Comparison of ENCODE assay signal across 10 cellular contexts in genomic region chr1:200869753-200870391, GRCh38. TPM values are rescaled to one million over a fixed set of nuclear protein-coding genes. Genes with fewer than 3 reads are reported as not detected.
DNase-seq lines count a peak whose midpoint lies in the region; ATAC-seq and TF ChIP-seq lines count a peak whose summit lies in the region.
"Had no signal": no experiment of that assay in that cellular context is flagged by ENCODE, and none has a peak within 500 bp of the region (broad histone marks: within the 10 kb centered on the region; RNA-seq: fewer than 3 reads in every experiment).

No MANE protein-coding gene starts in this region.

- no peak overlapping the region for H3K4me3 ChIP-seq in KMS-11 (IDR thresholded peaks at IDR 0.05; ENCODE audit: insufficient read depth, low read depth, low read length)
- H3K4me3 ChIP-seq: cardiac muscle cell had no signal

- no peaks in the 10 kb centered on the region for H4K20me1 ChIP-seq in KMS-11 (ENCODE audit: insufficient read depth)

- H3K27me3 ChIP-seq in KMS-11 (ENCODE audit: insufficient read depth, low read depth), result no peaks in the 10 kb centered on the region
- H3K27me3 ChIP-seq: cardiac muscle cell had no signal

- H3K4me1 Mint-ChIP-seq in activated naive CD8-positive, alpha-beta T cell treated with anti-CD3 and anti-CD28 coated beads, Interleukin-2, amount 50 U/mL, for 24 hours, result peaks cover 47% of the 10 kb centered on the region
- peaks cover 25% of the 10 kb centered on the region for H3K4me1 Mint-ChIP-seq in activated naive CD8-positive, alpha-beta T cell treated with anti-CD3 and anti-CD28 coated beads for 36 hours

- H3K4me1 ChIP-seq in KMS-11 (ENCODE audit: low read depth, poor library complexity, severe bottlenecking), result peaks cover 52% of the 10 kb centered on the region

- no peaks in the 10 kb centered on the region for H3K79me2 ChIP-seq in KMS-11 (ENCODE audit: insufficient read depth, low read depth)

- H3K27ac Mint-ChIP-seq in activated naive CD8-positive, alpha-beta T cell treated with anti-CD3 and anti-CD28 coated beads, Interleukin-2, amount 50 U/mL, for 24 hours, result no peak overlapping the region
- H3K27ac Mint-ChIP-seq in activated naive CD8-positive, alpha-beta T cell treated with anti-CD3 and anti-CD28 coated beads for 36 hours, result no peak overlapping the region
- H3K27ac Mint-ChIP-seq: T-helper 1 cell treated with Interleukin-12 subunit alpha and Interleukin-12 subunit beta and Interleukin-4 antibody, amounts not matched to agents 30 μg/mL and 1 μg/mL, for 36 hours had no signal

- no peaks in the 10 kb centered on the region for H3K36me3 Mint-ChIP-seq in activated naive CD8-positive, alpha-beta T cell treated with anti-CD3 and anti-CD28 coated beads, Interleukin-2, amount 50 U/mL, for 24 hours (ENCODE audit: low read depth)
- H3K36me3 Mint-ChIP-seq in activated naive CD8-positive, alpha-beta T cell treated with anti-CD3 and anti-CD28 coated beads for 36 hours, result peaks cover 3% of the 10 kb centered on the region

- TF ChIP-seq CTCF in KMS-11 (conservative IDR thresholded peaks at IDR 0.05; ENCODE audit: low read depth, low read length), result no peak

- no peak overlapping the region for H3K9ac ChIP-seq in KMS-11

- peak overlapping the region; percentile 7; the same call in 1 of the 2 replicates for H3K4me2 ChIP-seq in KMS-11

- DNase-seq in activated naive CD8-positive, alpha-beta T cell treated with anti-CD3 and anti-CD28 coated beads, Interleukin-2, amount 50 U/mL, for 24 hours, result peak; percentile 34
- no peak for DNase-seq in activated naive CD8-positive, alpha-beta T cell treated with anti-CD3 and anti-CD28 coated beads for 36 hours
- no peak for DNase-seq in stimulated activated naive CD8-positive, alpha-beta T cell treated with anti-CD3 and anti-CD28 coated beads, Interleukin-15, Interleukin-2, amounts not matched to agents 100 U/mL and 50 U/mL, for 24 hours
- DNase-seq in GM19238 (ENCODE audit: insufficient read length, low spot score), result no peak
- no peak for DNase-seq in NCI-H1417 treated with DMSO at 0.1 percent for 48 hours (lab: John Stamatoyannopoulos, UW)
- DNase-seq in ureter (ENCODE audit: low spot score), result no peak

- no peak overlapping the region for H3K4me3 Mint-ChIP-seq in activated naive CD8-positive, alpha-beta T cell treated with anti-CD3 and anti-CD28 coated beads, Interleukin-2, amount 50 U/mL, for 24 hours
- no peak overlapping the region for H3K4me3 Mint-ChIP-seq in activated naive CD8-positive, alpha-beta T cell treated with anti-CD3 and anti-CD28 coated beads for 36 hours
- H3K4me3 Mint-ChIP-seq: T-helper 1 cell treated with Interleukin-12 subunit alpha and Interleukin-12 subunit beta and Interleukin-4 antibody, amounts not matched to agents 30 μg/mL and 1 μg/mL, for 36 hours had no signal

- no peaks in the 10 kb centered on the region for H3K36me3 ChIP-seq in KMS-11 (ENCODE audit: insufficient read depth)
- H3K36me3 ChIP-seq: cardiac muscle cell had no signal

- peak; percentile 33 for ATAC-seq in activated naive CD8-positive, alpha-beta T cell treated with anti-CD3 and anti-CD28 coated beads, Interleukin-2, amount 50 U/mL, for 24 hours
- ATAC-seq in GM21786 (IDR thresholded peaks at IDR 0.05; ENCODE audit: unreplicated experiment), result peak; percentile 41
- ATAC-seq in stimulated activated naive CD8-positive, alpha-beta T cell treated with anti-CD3 and anti-CD28 coated beads, Interleukin-15, Interleukin-2, amounts not matched to agents 100 U/mL and 50 U/mL, for 24 hours, result peak; percentile 33

- peaks cover 49% of the 10 kb centered on the region for H3K27me3 Mint-ChIP-seq in activated naive CD8-positive, alpha-beta T cell treated with anti-CD3 and anti-CD28 coated beads, Interleukin-2, amount 50 U/mL, for 24 hours
- peaks cover 51% of the 10 kb centered on the region for H3K27me3 Mint-ChIP-seq in activated naive CD8-positive, alpha-beta T cell treated with anti-CD3 and anti-CD28 coated beads for 36 hours

- H3K27ac ChIP-seq in KMS-11, result no peak overlapping the region
- H3K27ac ChIP-seq: cardiac muscle cell had no signal

- H3K9me3 Mint-ChIP-seq in activated naive CD8-positive, alpha-beta T cell treated with anti-CD3 and anti-CD28 coated beads, Interleukin-2, amount 50 U/mL, for 24 hours, result no peaks in the 10 kb centered on the region
- no peaks in the 10 kb centered on the region for H3K9me3 Mint-ChIP-seq in activated naive CD8-positive, alpha-beta T cell treated with anti-CD3 and anti-CD28 coated beads for 36 hours
- H3K9me3 Mint-ChIP-seq: T-helper 1 cell treated with Interleukin-12 subunit alpha and Interleukin-12 subunit beta and Interleukin-4 antibody, amounts not matched to agents 30 μg/mL and 1 μg/mL, for 36 hours had no signal

- H2AFZ ChIP-seq in KMS-11 (ENCODE audit: low read depth), result no peak overlapping the region

RNA-seq across cellular contexts. Expression of gene GPR25, which starts 2.9 kb away (rescaled TPM):
- total RNA-seq in activated naive CD8-positive, alpha-beta T cell treated with anti-CD3 and anti-CD28 coated beads for 36 hours, result not detected
- total RNA-seq in ureter, result not detected

RNA-seq across cellular contexts. Expression of gene INAVA, which starts 24.8 kb away (rescaled TPM):
- total RNA-seq in activated naive CD8-positive, alpha-beta T cell treated with anti-CD3 and anti-CD28 coated beads for 36 hours, result under 1 TPM in 1 of 2 experiments, not detected in 1; 0.04 TPM
- 83.2 TPM for total RNA-seq in ureter

Comparison
In these comparisons a context has a peak if more than half of its experiments do, and no peak if none do; other contexts are left out.
1. RNA of gene INAVA, which starts 24.8 kb away (total RNA-seq): 83.2 TPM in ureter (single experiment); 0.04 TPM in activated naive CD8-positive, alpha-beta T cell treated with anti-CD3 and anti-CD28 coated beads for 36 hours; every median in the first group is over 10 times any median in the second.
2. Peak in every context shown above with its lines, with median percentiles within 50 percentile points of each other: ATAC-seq.